In the genomic region with DNA sequence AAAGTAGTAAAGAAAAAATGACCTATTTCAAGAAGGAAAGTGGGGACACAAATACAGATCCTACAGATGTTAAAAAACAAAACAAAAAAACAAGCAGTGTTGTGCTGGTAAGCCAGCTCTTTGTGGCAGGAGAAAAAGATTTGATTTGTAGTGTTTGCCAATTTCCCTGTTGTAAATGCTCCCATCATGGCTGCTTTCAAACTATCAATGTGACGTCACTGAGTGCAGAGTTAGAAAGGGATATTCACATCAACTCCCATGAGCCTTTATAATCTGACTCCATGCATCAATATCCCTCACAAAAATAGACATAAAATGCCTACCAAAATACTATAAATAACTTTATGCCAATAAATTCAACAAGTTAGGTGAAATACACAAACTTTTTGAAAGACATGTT, we compare ENCODE assay signal across 3 cellular contexts.
A peak's percentile ranks its signal among the peaks of the same experiment; 100 is the strongest.
TF ChIP-seq lines count a peak whose summit lies in the region.

No MANE protein-coding gene starts in this region.

TF ChIP-seq in A549, 52 proteins besides CTCF, POLR2A, EP300 and RAD21 (continues in another document):
- TF ChIP-seq FOSB (CRISPR knock-in tag; IDR thresholded peaks at IDR 0.05) = no peak
- no peak for TF ChIP-seq KDM5A (IDR thresholded peaks at IDR 0.05)
- TF ChIP-seq, protein P1, sequence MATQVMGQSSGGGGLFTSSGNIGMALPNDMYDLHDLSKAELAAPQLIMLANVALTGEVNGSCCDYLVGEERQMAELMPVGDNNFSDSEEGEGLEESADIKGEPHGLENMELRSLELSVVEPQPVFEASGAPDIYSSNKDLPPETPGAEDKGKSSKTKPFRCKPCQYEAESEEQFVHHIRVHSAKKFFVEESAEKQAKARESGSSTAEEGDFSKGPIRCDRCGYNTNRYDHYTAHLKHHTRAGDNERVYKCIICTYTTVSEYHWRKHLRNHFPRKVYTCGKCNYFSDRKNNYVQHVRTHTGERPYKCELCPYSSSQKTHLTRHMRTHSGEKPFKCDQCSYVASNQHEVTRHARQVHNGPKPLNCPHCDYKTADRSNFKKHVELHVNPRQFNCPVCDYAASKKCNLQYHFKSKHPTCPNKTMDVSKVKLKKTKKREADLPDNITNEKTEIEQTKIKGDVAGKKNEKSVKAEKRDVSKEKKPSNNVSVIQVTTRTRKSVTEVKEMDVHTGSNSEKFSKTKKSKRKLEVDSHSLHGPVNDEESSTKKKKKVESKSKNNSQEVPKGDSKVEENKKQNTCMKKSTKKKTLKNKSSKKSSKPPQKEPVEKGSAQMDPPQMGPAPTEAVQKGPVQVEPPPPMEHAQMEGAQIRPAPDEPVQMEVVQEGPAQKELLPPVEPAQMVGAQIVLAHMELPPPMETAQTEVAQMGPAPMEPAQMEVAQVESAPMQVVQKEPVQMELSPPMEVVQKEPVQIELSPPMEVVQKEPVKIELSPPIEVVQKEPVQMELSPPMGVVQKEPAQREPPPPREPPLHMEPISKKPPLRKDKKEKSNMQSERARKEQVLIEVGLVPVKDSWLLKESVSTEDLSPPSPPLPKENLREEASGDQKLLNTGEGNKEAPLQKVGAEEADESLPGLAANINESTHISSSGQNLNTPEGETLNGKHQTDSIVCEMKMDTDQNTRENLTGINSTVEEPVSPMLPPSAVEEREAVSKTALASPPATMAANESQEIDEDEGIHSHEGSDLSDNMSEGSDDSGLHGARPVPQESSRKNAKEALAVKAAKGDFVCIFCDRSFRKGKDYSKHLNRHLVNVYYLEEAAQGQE (IDR thresholded peaks at IDR 0.05) = no peak
- TF ChIP-seq, protein P2, sequence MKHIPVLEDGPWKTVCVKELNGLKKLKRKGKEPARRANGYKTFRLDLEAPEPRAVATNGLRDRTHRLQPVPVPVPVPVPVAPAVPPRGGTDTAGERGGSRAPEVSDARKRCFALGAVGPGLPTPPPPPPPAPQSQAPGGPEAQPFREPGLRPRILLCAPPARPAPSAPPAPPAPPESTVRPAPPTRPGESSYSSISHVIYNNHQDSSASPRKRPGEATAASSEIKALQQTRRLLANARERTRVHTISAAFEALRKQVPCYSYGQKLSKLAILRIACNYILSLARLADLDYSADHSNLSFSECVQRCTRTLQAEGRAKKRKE (CRISPR knock-in tag; IDR thresholded peaks at IDR 0.05; ENCODE audit: low read depth) = no peak
- no peak for TF ChIP-seq CBX8 (IDR thresholded peaks at IDR 0.05)
- TF ChIP-seq MAFK (IDR thresholded peaks at IDR 0.05; ENCODE audit: partially characterized antibody) = no peak
- no peak for TF ChIP-seq KDM1A (IDR thresholded peaks at IDR 0.05; ENCODE audit: low read depth)
- TF ChIP-seq HES2 (IDR thresholded peaks at IDR 0.05) = no peak
- no peak for TF ChIP-seq HOXB5 (CRISPR knock-in tag; IDR thresholded peaks at IDR 0.05)
- TF ChIP-seq CEBPB (IDR thresholded peaks at IDR 0.05) = no peak
- TF ChIP-seq, protein P3, sequence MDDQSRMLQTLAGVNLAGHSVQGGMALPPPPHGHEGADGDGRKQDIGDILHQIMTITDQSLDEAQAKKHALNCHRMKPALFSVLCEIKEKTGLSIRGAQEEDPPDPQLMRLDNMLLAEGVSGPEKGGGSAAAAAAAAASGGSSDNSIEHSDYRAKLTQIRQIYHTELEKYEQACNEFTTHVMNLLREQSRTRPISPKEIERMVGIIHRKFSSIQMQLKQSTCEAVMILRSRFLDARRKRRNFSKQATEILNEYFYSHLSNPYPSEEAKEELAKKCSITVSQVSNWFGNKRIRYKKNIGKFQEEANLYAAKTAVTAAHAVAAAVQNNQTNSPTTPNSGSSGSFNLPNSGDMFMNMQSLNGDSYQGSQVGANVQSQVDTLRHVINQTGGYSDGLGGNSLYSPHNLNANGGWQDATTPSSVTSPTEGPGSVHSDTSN (IDR thresholded peaks at IDR 0.05) = no peak
- no peak for TF ChIP-seq HOXA7 (CRISPR knock-in tag; IDR thresholded peaks at IDR 0.05)
- no peak for TF ChIP-seq ZNF302 (CRISPR knock-in tag; IDR thresholded peaks at IDR 0.05)

TF ChIP-seq in HCT116, 20 proteins besides CTCF, POLR2A, EP300 and RAD21:
- TF ChIP-seq ELF1 (IDR thresholded peaks at IDR 0.05; ENCODE audit: borderline replicate concordance, low read depth) = no peak
- TF ChIP-seq, protein P4, sequence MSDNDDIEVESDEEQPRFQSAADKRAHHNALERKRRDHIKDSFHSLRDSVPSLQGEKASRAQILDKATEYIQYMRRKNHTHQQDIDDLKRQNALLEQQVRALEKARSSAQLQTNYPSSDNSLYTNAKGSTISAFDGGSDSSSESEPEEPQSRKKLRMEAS (IDR thresholded peaks at IDR 0.05) = no peak
- TF ChIP-seq POLR2AphosphoS5 (IDR thresholded peaks at IDR 0.05; ENCODE audit: low read depth, low read length) = no peak
- TF ChIP-seq EZH2phosphoT487 (IDR thresholded peaks at IDR 0.05; ENCODE audit: borderline replicate concordance) = no peak
- no peak for TF ChIP-seq CEBPB (IDR thresholded peaks at IDR 0.05; ENCODE audit: low read depth)

TF ChIP-seq in K562, 482 proteins besides CTCF, POLR2A, EP300 and RAD21:
- no peak for TF ChIP-seq ZNF695 (CRISPR knock-in tag; IDR thresholded peaks at IDR 0.05)
- no peak for TF ChIP-seq ATF1 (CRISPR knock-in tag; IDR thresholded peaks at IDR 0.05)
- TF ChIP-seq ATF1 (tag; IDR thresholded peaks at IDR 0.05) = peak; percentile 24; the same call in 1 of the 2 replicates
TF ChIP-seq in K562: peak in this region for 1.
